ENCODE assay signal across 28 cellular contexts in genomic region chr2:30559544-30559943, GRCh38.
"Had no signal": no experiment of that assay in that cellular context is flagged by ENCODE, and none has a peak within 500 bp of the region (broad histone marks: within the 10 kb centered on the region; RNA-seq: fewer than 3 reads in every experiment).

No MANE protein-coding gene starts in this region.

- H3K27me3 Mint-ChIP-seq: stimulated activated memory B cell treated with anti-CD40 and anti-IgM and Interleukin-4, amounts not matched to agents 10 μg/mL and 1 μg/mL and 100 μg/mL, for 72 hours; stimulated activated naive B cell treated with anti-CD40 and anti-IgM and Interleukin-4, amounts not matched to agents 10 μg/mL and 1 μg/mL and 100 μg/mL, for 72 hours; stimulated activated naive CD8-positive, alpha-beta T cell treated with anti-CD3 and anti-CD28 coated beads, Interleukin-15, amount 100 ng/mL, for 72 hours; stimulated activated naive CD8-positive, alpha-beta T cell treated with anti-CD3 and anti-CD28 coated beads, Interleukin-15, Interleukin-2, amounts not matched to agents 100 ng/mL and 50 ng/mL, for 24 hours; type B pancreatic cell had no signal

- H3K4me1 ChIP-seq: stomach, suprapubic skin, testis, thyroid gland, tibial artery, tibial nerve, transverse colon, upper lobe of right lung, uterus, vagina had no signal

- H3K9me3 Mint-ChIP-seq: stimulated activated effector memory CD8-positive, alpha-beta T cell treated with anti-CD3 and anti-CD28 coated beads, Interleukin-12 subunit alpha, Interleukin-12 subunit beta, amount 100 ng/mL, for 72 hours; stimulated activated memory B cell treated with anti-CD40 and anti-IgM and Interleukin-4, amounts not matched to agents 10 μg/mL and 1 μg/mL and 100 μg/mL, for 72 hours; stimulated activated naive B cell treated with anti-CD40 and anti-IgM and Interleukin-4, amounts not matched to agents 10 μg/mL and 1 μg/mL and 100 μg/mL, for 72 hours; stimulated activated naive CD8-positive, alpha-beta T cell treated with anti-CD3 and anti-CD28 coated beads, Interleukin-15, amount 100 ng/mL, for 72 hours; stimulated activated naive CD8-positive, alpha-beta T cell treated with anti-CD3 and anti-CD28 coated beads, Interleukin-15, Interleukin-2, amounts not matched to agents 100 ng/mL and 50 ng/mL, for 24 hours; type B pancreatic cell had no signal

- H3K36me3 ChIP-seq: suprapubic skin, thyroid gland, tibial artery, tibial nerve, transverse colon, upper lobe of left lung, upper lobe of right lung, uterus, vagina had no signal

- DNase-seq: stimulated activated CD4-positive, alpha-beta T cell treated with anti-CD3 and anti-CD28 coated beads, Interleukin-4, amount 100 ng/mL, for 1 hour; stimulated activated CD4-positive, alpha-beta T cell treated with anti-CD3 and anti-CD28 coated beads, Interleukin-4, amount 100 ng/mL, for 24 hours; stimulated activated CD4-positive, alpha-beta T cell treated with anti-CD3 and anti-CD28 coated beads, Interleukin-4, amount 100 ng/mL, for 4 hours; stimulated activated CD8-positive, alpha-beta memory T cell treated with anti-CD3 and anti-CD28 coated beads, Interleukin-4, amount 100 ng/mL, for 48 hours; stimulated activated naive B cell treated with anti-CD40 and anti-IgM and Interleukin-4, amounts not matched to agents 10 μg/mL and 1 μg/mL and 100 μg/mL, for 72 hours; stimulated activated naive CD4-positive, alpha-beta T cell; stimulated activated naive CD4-positive, alpha-beta T cell treated with Interleukin-2 at 50 U/mL for 16 hours; stimulated activated naive CD8-positive, alpha-beta T cell treated with anti-CD3 and anti-CD28 coated beads, Interleukin-15, amount 100 ng/mL, for 72 hours; stimulated activated naive CD8-positive, alpha-beta T cell treated with anti-CD3 and anti-CD28 coated beads, Interleukin-15, Interleukin-2, amounts not matched to agents 100 U/mL and 50 U/mL, for 24 hours; stomach; substantia nigra; testis; thyroid gland; tibial artery; transverse colon; trophoblast cell; upper lobe of left lung; upper lobe of right lung; uterus had no signal

- H3K36me3 Mint-ChIP-seq: type B pancreatic cell had no signal

- H3K27me3 ChIP-seq: stomach, suprapubic skin, testis, thyroid gland, tibial artery, tibial nerve, transverse colon, upper lobe of left lung, upper lobe of right lung, uterus, vagina had no signal

- H3K27ac Mint-ChIP-seq: stimulated activated effector memory CD8-positive, alpha-beta T cell treated with anti-CD3 and anti-CD28 coated beads, Interleukin-12 subunit alpha, Interleukin-12 subunit beta, amount 100 ng/mL, for 72 hours; stimulated activated memory B cell treated with anti-CD40 and anti-IgM and Interleukin-4, amounts not matched to agents 10 μg/mL and 1 μg/mL and 100 μg/mL, for 72 hours; stimulated activated naive B cell treated with anti-CD40 and anti-IgM and Interleukin-4, amounts not matched to agents 10 μg/mL and 1 μg/mL and 100 μg/mL, for 72 hours; stimulated activated naive CD8-positive, alpha-beta T cell treated with anti-CD3 and anti-CD28 coated beads, Interleukin-15, amount 100 ng/mL, for 72 hours; stimulated activated naive CD8-positive, alpha-beta T cell treated with anti-CD3 and anti-CD28 coated beads, Interleukin-15, Interleukin-2, amounts not matched to agents 100 ng/mL and 50 ng/mL, for 24 hours; type B pancreatic cell had no signal

- FAIRE-seq: urothelium cell line had no signal

- H3K9me3 ChIP-seq: stomach, suprapubic skin, testis, thoracic aorta, thyroid gland, tibial artery, tibial nerve, transverse colon, upper lobe of left lung, upper lobe of right lung, uterus, vagina had no signal

- H3K4me3 Mint-ChIP-seq: stimulated activated effector memory CD8-positive, alpha-beta T cell treated with anti-CD3 and anti-CD28 coated beads, Interleukin-12 subunit alpha, Interleukin-12 subunit beta, amount 100 ng/mL, for 72 hours; stimulated activated memory B cell treated with anti-CD40 and anti-IgM and Interleukin-4, amounts not matched to agents 10 μg/mL and 1 μg/mL and 100 μg/mL, for 72 hours; stimulated activated naive B cell treated with anti-CD40 and anti-IgM and Interleukin-4, amounts not matched to agents 10 μg/mL and 1 μg/mL and 100 μg/mL, for 72 hours; stimulated activated naive CD8-positive, alpha-beta T cell treated with anti-CD3 and anti-CD28 coated beads, Interleukin-15, amount 100 ng/mL, for 72 hours; stimulated activated naive CD8-positive, alpha-beta T cell treated with anti-CD3 and anti-CD28 coated beads, Interleukin-15, Interleukin-2, amounts not matched to agents 100 ng/mL and 50 ng/mL, for 24 hours; type B pancreatic cell had no signal

- H3K27ac ChIP-seq: stomach, suprapubic skin, testis, thoracic aorta, thyroid gland, tibial artery, tibial nerve, transverse colon, upper lobe of left lung, upper lobe of right lung, uterus, vagina had no signal

- H3K4me3 ChIP-seq: stomach, suprapubic skin, testis, thoracic aorta, thyroid gland, tibial artery, tibial nerve, transverse colon, upper lobe of left lung, upper lobe of right lung, uterus, vagina had no signal

- H3K4me1 Mint-ChIP-seq: stimulated activated effector memory CD8-positive, alpha-beta T cell treated with anti-CD3 and anti-CD28 coated beads, Interleukin-12 subunit alpha, Interleukin-12 subunit beta, amount 100 ng/mL, for 72 hours; stimulated activated memory B cell treated with anti-CD40 and anti-IgM and Interleukin-4, amounts not matched to agents 10 μg/mL and 1 μg/mL and 100 μg/mL, for 72 hours; stimulated activated naive CD8-positive, alpha-beta T cell treated with anti-CD3 and anti-CD28 coated beads, Interleukin-15, amount 100 ng/mL, for 72 hours had no signal

- ATAC-seq: stimulated activated effector memory CD8-positive, alpha-beta T cell treated with anti-CD3 and anti-CD28 coated beads, Interleukin-12 subunit alpha, Interleukin-12 subunit beta, amount 100 ng/mL, for 72 hours; stimulated activated memory B cell treated with anti-CD40 and anti-IgM and Interleukin-4, amounts not matched to agents 10 μg/mL and 1 μg/mL and 100 μg/mL, for 72 hours; stimulated activated naive B cell treated with anti-CD40 and anti-IgM and Interleukin-4, amounts not matched to agents 10 μg/mL and 1 μg/mL and 100 μg/mL, for 72 hours; stimulated activated naive CD8-positive, alpha-beta T cell treated with anti-CD3 and anti-CD28 coated beads, Interleukin-15, amount 100 ng/mL, for 72 hours; stimulated activated naive CD8-positive, alpha-beta T cell treated with anti-CD3 and anti-CD28 coated beads, Interleukin-15, Interleukin-2, amounts not matched to agents 100 U/mL and 50 U/mL, for 24 hours; upper lobe of right lung had no signal
